In the genomic region with DNA sequence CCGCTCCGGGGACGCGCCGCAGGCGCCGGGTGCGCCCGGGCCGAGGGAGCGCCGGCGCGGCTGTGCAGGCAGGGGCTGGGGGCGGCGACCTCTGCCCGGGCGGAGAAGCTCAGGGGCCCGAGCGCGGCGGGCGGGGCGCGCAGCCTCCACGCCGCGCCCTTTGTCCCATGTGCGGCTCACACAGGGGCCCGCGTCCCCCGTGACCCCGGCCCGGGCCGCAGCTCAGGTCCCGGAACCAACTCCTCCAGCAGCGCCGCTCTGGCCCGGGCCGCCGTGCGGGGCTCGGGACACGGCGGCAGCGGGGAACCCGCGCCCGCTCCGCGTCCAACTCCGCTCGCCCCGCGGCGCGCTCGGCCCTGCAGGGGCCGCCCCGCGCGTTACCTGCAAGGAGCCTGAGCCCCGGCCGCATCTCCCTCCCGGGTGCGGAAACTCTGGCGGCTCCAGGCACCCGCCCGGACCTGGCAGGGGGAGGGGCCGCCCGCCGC, we compare ENCODE assay signal across 8 cellular contexts. TPM values are rescaled to one million over a fixed set of nuclear protein-coding genes. Genes with fewer than 3 reads are reported as not detected.
A peak's percentile ranks its signal among the peaks of the same experiment; 100 is the strongest.
DNase-seq lines count a peak whose midpoint lies in the region; ATAC-seq and TF ChIP-seq lines count a peak whose summit lies in the region.

Gene TMTC4, minus strand, starts transcription at position 433 of the 485 bp plus-strand sequence. CDS start 4,433 bp downstream, outside the sequence.

- H3K27ac ChIP-seq in heart left ventricle: peak within 1 kb of the TSS; percentile 65 to 92 (median 86)
- peak within 1 kb of the TSS; percentile 66 for H3K27ac ChIP-seq in RWPE2 (ENCODE audit: poor library complexity, severe bottlenecking)
- H3K27ac ChIP-seq in effector memory CD4-positive, alpha-beta T cell (ENCODE audit: insufficient read depth, low read length, poor library complexity, severe bottlenecking): peak within 1 kb of the TSS; percentile 74
- peak within 1 kb of the TSS; percentile 84 for H3K27ac ChIP-seq in naive thymus-derived CD4-positive, alpha-beta T cell (ENCODE audit: low read depth, low read length)

- H3K4me3 ChIP-seq in heart left ventricle (peak within 1 kb of the TSS; percentile 43 to 96 (median 78)), RWPE2 (ENCODE audit: severe bottlenecking) (peak within 1 kb of the TSS; percentile 93)
- peak within 1 kb of the TSS; percentile 85 for H3K4me3 ChIP-seq in effector memory CD4-positive, alpha-beta T cell (ENCODE audit: insufficient read depth, low read depth, low read length, poor library complexity, severe bottlenecking)
- peak within 1 kb of the TSS; percentile 93 for H3K4me3 ChIP-seq in naive thymus-derived CD4-positive, alpha-beta T cell (ENCODE audit: low read length)

- peaks cover 17 to 38% (median 30%) of the 10 kb centered on the region in 7 donors for H3K4me1 Mint-ChIP-seq in naive thymus-derived CD4-positive, alpha-beta T cell

- H3K27me3 ChIP-seq in heart left ventricle (no peaks in the 10 kb centered on the region), RWPE2 (ENCODE audit: insufficient read depth, poor library complexity, severe bottlenecking) (no peaks in the 10 kb centered on the region)
- no peaks in the 10 kb centered on the region for H3K27me3 ChIP-seq in effector memory CD4-positive, alpha-beta T cell (replicated peaks; ENCODE audit: control insufficient read depth, insufficient read depth, low read length, poor library complexity, severe bottlenecking)
- no peaks in the 10 kb centered on the region for H3K27me3 ChIP-seq in naive thymus-derived CD4-positive, alpha-beta T cell (ENCODE audit: control insufficient read depth in 2 of 2, insufficient read depth in 2 of 2, low read length in 2 of 2)

- peaks cover 0 to 3% (median 0%) of the 10 kb centered on the region in 12 donors for H3K9me3 ChIP-seq in heart left ventricle
- H3K9me3 ChIP-seq in RWPE2 (ENCODE audit: severe bottlenecking): no peaks in the 10 kb centered on the region
- H3K9me3 ChIP-seq in effector memory CD4-positive, alpha-beta T cell (ENCODE audit: control insufficient read depth, low read length): no peaks in the 10 kb centered on the region
- H3K9me3 ChIP-seq in naive thymus-derived CD4-positive, alpha-beta T cell (ENCODE audit: control insufficient read depth in 2 of 3, low read length in 3 of 3): no peaks in the 10 kb centered on the region

- 0% methylated on average over 72 of the region's 72 CpGs; no CpG with 5 or more reads in 2 of the 4 donors for WGBS in heart left ventricle, 4 donors

- ATAC-seq in heart left ventricle (peak in 1 of 4 donors; percentile 13), HG02970 (IDR thresholded peaks at IDR 0.05; ENCODE audit: low FRiP score, unreplicated experiment) (peak; percentile 44), RWPE2 (ENCODE audit: low read depth) (peak; percentile 31)
- ATAC-seq in naive thymus-derived CD4-positive, alpha-beta T cell: no peak

- no peak for TF ChIP-seq CTCF in heart left ventricle (IDR thresholded peaks at IDR 0.05)
- TF ChIP-seq CTCF in RWPE2 (IDR thresholded peaks at IDR 0.05; ENCODE audit: poor library complexity, severe bottlenecking): no peak

- CTCF ChIA-PET in naive thymus-derived CD4-positive, alpha-beta T cell (lab: Charles Lee): interaction anchor here (1.5 kb wide), 1 partner anchor 87 kb away, joined by 7 read pairs; the partner anchor contains the start of gene GGACT

- H3K36me3 ChIP-seq in heart left ventricle: peaks cover 0 to 12% (median 2%) of the 10 kb centered on the region in 9 donors
- no peaks in the 10 kb centered on the region; the same call in 1 of the 2 replicates for H3K36me3 ChIP-seq in RWPE2 (ENCODE audit: low read depth)
- peaks cover 2% of the 10 kb centered on the region for H3K36me3 ChIP-seq in effector memory CD4-positive, alpha-beta T cell (ENCODE audit: control insufficient read depth, insufficient read depth, low read length)
- peaks cover 0 to 8% (median 0%) of the 10 kb centered on the region in 3 experiments for H3K36me3 ChIP-seq in naive thymus-derived CD4-positive, alpha-beta T cell (ENCODE audit: control insufficient read depth in 2 of 3, insufficient read depth in 3 of 3, low read length in 3 of 3)

- peaks cover 0 to 20% (median 12%) of the 10 kb centered on the region in 12 donors for H3K4me1 ChIP-seq in heart left ventricle
- H3K4me1 ChIP-seq in RWPE2 (ENCODE audit: insufficient read depth, poor library complexity, severe bottlenecking): no peaks in the 10 kb centered on the region
- peaks cover 12% of the 10 kb centered on the region for H3K4me1 ChIP-seq in effector memory CD4-positive, alpha-beta T cell (ENCODE audit: control insufficient read depth, insufficient read depth, low read length, poor library complexity, severe bottlenecking)
- H3K4me1 ChIP-seq in naive thymus-derived CD4-positive, alpha-beta T cell (ENCODE audit: control insufficient read depth in 2 of 2, insufficient read depth in 2 of 2, low read length in 2 of 2): peaks cover 7 to 9% of the 10 kb centered on the region in 2 donors

- H3K36me3 Mint-ChIP-seq in naive thymus-derived CD4-positive, alpha-beta T cell: peaks cover 0 to 5% (median 0%) of the 10 kb centered on the region in 5 donors

- H3K27me3 Mint-ChIP-seq in naive thymus-derived CD4-positive, alpha-beta T cell: peaks cover 0 to 20% (median 0%) of the 10 kb centered on the region in 5 donors

- H3K9me3 Mint-ChIP-seq in naive thymus-derived CD4-positive, alpha-beta T cell: peaks cover 0 to 3% (median 0%) of the 10 kb centered on the region in 11 donors

- POLR2A ChIA-PET in naive thymus-derived CD4-positive, alpha-beta T cell (lab: Charles Lee): interaction anchor here (0.6 to 1.8 kb wide), 7 partner anchors 10 to 1922 kb away, joined by 3 to 12 read pairs (median 5); partner anchors contain the start of genes GGACT and TPP2

- peak within 1 kb of the TSS; percentile 88 to 98 (median 96) for H3K4me3 Mint-ChIP-seq in naive thymus-derived CD4-positive, alpha-beta T cell

- H3K27ac Mint-ChIP-seq in naive thymus-derived CD4-positive, alpha-beta T cell: peak within 1 kb of the TSS; percentile 71 to 95 (median 91)

- DNase-seq in heart left ventricle (no peak), cardiac septum (ENCODE audit: low spot score) (no peak), RWPE2 (ENCODE audit: low spot score) (no peak), retina (no peak), SK-N-DZ (ENCODE audit: low spot score) (no peak)
- no peak for DNase-seq in effector memory CD4-positive, alpha-beta T cell
- no peak for DNase-seq in naive thymus-derived CD4-positive, alpha-beta T cell

- no peak for TF ChIP-seq POLR2A in heart left ventricle (IDR thresholded peaks at IDR 0.05)

- intact Hi-C loops in heart left ventricle (cut with DNase I): loop anchor here in 2 of 10 donors (5.0 to 10.0 kb wide), 3 partner anchors 587 to 1170 kb away; partner anchors contain the start of genes PCCA (in 1 of the 2) and TM9SF2 (in 1 of the 2)
- intact Hi-C loops in cardiac septum (cut with DNase I): no loop called here
- intact Hi-C loops in naive thymus-derived CD4-positive, alpha-beta T cell (cut with micrococcal nuclease): loop anchor here (1.0 to 10.0 kb wide), 7 partner anchors 590 to 1718 kb away; partner anchors contain the start of genes CLYBL (in 1 of the 2), PCCA (in 1 of the 2) and TM9SF2 (in 1 of the 2)

RNA-seq across cellular contexts. Expression of gene TMTC4, which starts in this region (rescaled TPM):
- total RNA-seq in heart left ventricle (10 to 100 TPM in 1 of 9 donors, 1 to 10 TPM in 8; 3.6 to 10.3 (median 6.4) TPM), cardiac septum (7.8 TPM)
- 1 to 10 TPM; 2.4 to 3.8 TPM for polyA plus RNA-seq in heart left ventricle
- total RNA-seq in naive thymus-derived CD4-positive, alpha-beta T cell: 10 to 100 TPM in 4 of 5 experiments, 1 to 10 TPM in 1; 9.3 to 25.1 (median 22.4) TPM
- polyA plus RNA-seq in naive thymus-derived CD4-positive, alpha-beta T cell: 1 to 10 TPM; 3.2 to 4.3 TPM
- polyA plus RNA-seq in SK-N-DZ (2014; cell fraction: cytosol; rRNA removed): 37.9 and 40.2 TPM in 2 replicates
- polyA plus RNA-seq in SK-N-DZ (2014; cell fraction: nucleus; rRNA removed): 47.9 and 62.7 TPM in 2 replicates
